19 cellular contexts compared by ENCODE assay signal in the genomic region with DNA sequence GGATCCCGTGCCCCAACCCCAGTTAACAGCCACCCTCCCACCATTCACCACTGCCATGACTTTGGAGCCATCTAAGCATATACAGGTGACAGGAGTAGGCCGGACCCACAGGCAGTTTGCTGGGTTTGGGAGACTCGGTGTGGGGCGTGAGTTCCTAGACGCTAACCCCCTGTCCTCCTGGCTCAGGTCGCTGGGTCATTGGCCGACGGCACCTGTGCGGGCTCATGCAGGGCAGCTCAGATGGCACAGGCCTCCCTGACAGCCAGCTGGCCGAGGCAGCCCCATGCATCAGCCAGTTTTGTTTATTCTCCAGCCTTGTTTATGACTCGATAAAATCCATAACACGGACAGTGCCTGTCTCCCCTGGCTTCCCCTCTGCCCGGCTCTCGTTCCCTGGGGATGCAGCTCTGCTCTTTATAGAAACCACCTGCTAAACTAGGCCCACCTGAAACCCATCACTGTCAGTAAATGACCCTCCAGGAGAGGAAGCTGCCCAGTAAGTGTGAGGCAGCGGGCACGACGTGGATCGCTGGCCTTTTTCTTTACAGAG.
"Had no signal": no experiment of that assay in that cellular context is flagged by ENCODE, and none has a peak within 500 bp of the region (broad histone marks: within the 10 kb centered on the region; RNA-seq: fewer than 3 reads in every experiment).

No MANE protein-coding gene starts in this region.

- H3K9me3 Mint-ChIP-seq: activated naive CD8-positive, alpha-beta T cell treated with anti-CD3 and anti-CD28 coated beads for 36 hours; activated T-cell treated with anti-CD3 and anti-CD28 coated beads, Interleukin-2, amount 50 U/mL, for 72 hours; T-cell had no signal

- DNase-seq: activated CD4-positive, alpha-beta T cell treated with anti-CD3 and anti-CD28 coated beads for 36 hours; activated CD8-positive, alpha-beta memory T cell treated with anti-CD3 and anti-CD28 coated beads, Interleukin-2, amount 50 U/mL, for 48 hours; activated gamma-delta T cell; activated naive CD8-positive, alpha-beta T cell treated with anti-CD3 and anti-CD28 coated beads for 36 hours; activated T-cell treated with anti-CD3 and anti-CD28 coated beads, Interleukin-2, amount 50 U/mL, for 72 hours; brain microvascular endothelial cell; cortex of kidney; effector CD4-positive, alpha-beta T cell; hippocampal formation; kidney; mesendoderm; retina; stimulated activated CD4-positive, alpha-beta T cell treated with anti-CD3 and anti-CD28 coated beads, Interleukin-4, amount 100 ng/mL, for 1 hour; stimulated activated naive CD8-positive, alpha-beta T cell treated with anti-CD3 and anti-CD28 coated beads, Interleukin-15, Interleukin-2, amounts not matched to agents 100 U/mL and 50 U/mL, for 24 hours; T-cell; transverse colon had no signal

- H3K27me3 ChIP-seq: brain microvascular endothelial cell, transverse colon had no signal

- H3K4me3 ChIP-seq: esophagus muscularis mucosa, transverse colon had no signal

- ATAC-seq: activated CD4-positive, alpha-beta T cell treated with anti-CD3 and anti-CD28 coated beads for 36 hours; activated T-cell treated with anti-CD3 and anti-CD28 coated beads, Interleukin-2, amount 50 U/mL, for 72 hours; stimulated activated naive CD8-positive, alpha-beta T cell treated with anti-CD3 and anti-CD28 coated beads, Interleukin-15, Interleukin-2, amounts not matched to agents 100 U/mL and 50 U/mL, for 24 hours; T-cell had no signal

- H3K36me3 Mint-ChIP-seq: activated naive CD8-positive, alpha-beta T cell treated with anti-CD3 and anti-CD28 coated beads for 36 hours; T-cell had no signal

- H3K9me3 ChIP-seq: esophagus muscularis mucosa, neutrophil, transverse colon had no signal

- H3K27ac ChIP-seq: brain microvascular endothelial cell, esophagus muscularis mucosa, neutrophil, transverse colon, VCaP had no signal

- H3K4me3 Mint-ChIP-seq: activated CD4-positive, alpha-beta T cell treated with anti-CD3 and anti-CD28 coated beads for 36 hours; activated naive CD8-positive, alpha-beta T cell treated with anti-CD3 and anti-CD28 coated beads for 36 hours; activated T-cell treated with anti-CD3 and anti-CD28 coated beads, Interleukin-2, amount 50 U/mL, for 72 hours; T-cell had no signal

- H3K36me3 ChIP-seq: brain microvascular endothelial cell, esophagus muscularis mucosa, neutrophil, transverse colon had no signal

- H3K27me3 Mint-ChIP-seq: activated CD4-positive, alpha-beta T cell treated with anti-CD3 and anti-CD28 coated beads for 36 hours; activated naive CD8-positive, alpha-beta T cell treated with anti-CD3 and anti-CD28 coated beads for 36 hours; T-cell had no signal

- H3K4me1 ChIP-seq: transverse colon had no signal

- H3K27ac Mint-ChIP-seq: activated CD4-positive, alpha-beta T cell treated with anti-CD3 and anti-CD28 coated beads for 36 hours; activated naive CD8-positive, alpha-beta T cell treated with anti-CD3 and anti-CD28 coated beads for 36 hours; activated T-cell treated with anti-CD3 and anti-CD28 coated beads, Interleukin-2, amount 50 U/mL, for 72 hours had no signal
